ENCODE assay signal across 9 cellular contexts in genomic region chr13:39263033-39263432, GRCh38.
DNase-seq lines count a peak whose midpoint lies in the region; ATAC-seq, FAIRE-seq and TF ChIP-seq lines count a peak whose summit lies in the region.
"Had no signal": no experiment of that assay in that cellular context is flagged by ENCODE, and none has a peak within 500 bp of the region (broad histone marks: within the 10 kb centered on the region; RNA-seq: fewer than 3 reads in every experiment).

No MANE protein-coding gene starts in this region.

- H3K27me3 Mint-ChIP-seq in Caco-2 (ENCODE audit: insufficient read depth, unreplicated experiment) = peaks cover 7% of the 10 kb centered on the region
- peaks cover 8% of the 10 kb centered on the region for H3K27me3 Mint-ChIP-seq in activated naive CD4-positive, alpha-beta T cell treated with anti-CD3 and anti-CD28 coated beads, Interleukin-2, amount 10 ng/mL, durations not matched to agents 7 days and 5 days

- TF ChIP-seq CTCF in Caco-2 (IDR thresholded peaks at IDR 0.05; ENCODE audit: insufficient read depth in 1 of 2, low read depth in 1 of 2, low read length in 1 of 2, severe bottlenecking in 1 of 2, unreplicated experiment in 1 of 2) (peak; percentile 68 to 73), left ventricle myocardium inferior (IDR thresholded peaks at IDR 0.05; ENCODE audit: borderline replicate concordance) (peak; percentile 84)

- H3K27ac Mint-ChIP-seq in Caco-2 (ENCODE audit: unreplicated experiment) = no peak overlapping the region
- no peak overlapping the region for H3K27ac Mint-ChIP-seq in activated naive CD4-positive, alpha-beta T cell treated with anti-CD3 and anti-CD28 coated beads, Interleukin-2, amount 10 ng/mL, durations not matched to agents 7 days and 5 days
- H3K27ac Mint-ChIP-seq: activated B cell treated with CpG ODN at 0.5 μM for 24 hours had no signal

- DNase-seq in Caco-2 (peak; percentile 42 to 64), NCI-H526 (lab: John Stamatoyannopoulos, UW) (peak; percentile 51 to 84), left ventricle myocardium inferior (no peak), small intestine (peak; percentile 59), NCI-H1048 (lab: John Stamatoyannopoulos, UW) (no peak)
- DNase-seq in activated naive CD4-positive, alpha-beta T cell treated with anti-CD3 and anti-CD28 coated beads, Interleukin-2, amount 10 ng/mL, durations not matched to agents 7 days and 5 days = peak; percentile 49
- DNase-seq: activated B cell treated with CpG ODN at 0.5 μM for 24 hours had no signal

- no peaks in the 10 kb centered on the region for H3K9me3 ChIP-seq in Caco-2
- peaks cover 6% of the 10 kb centered on the region for H3K9me3 ChIP-seq in left ventricle myocardium inferior (replicated peaks)
- no peaks in the 10 kb centered on the region for H3K9me3 ChIP-seq in small intestine (ENCODE audit: control insufficient read depth, low read depth)

- WGBS in small intestine, 3 donors = 0 to 9% (median 0%) methylated on average over 1 of the region's 1 CpG

- no peaks in the 10 kb centered on the region for H3K36me3 Mint-ChIP-seq in Caco-2 (ENCODE audit: insufficient read depth, unreplicated experiment)
- H3K36me3 Mint-ChIP-seq in activated naive CD4-positive, alpha-beta T cell treated with anti-CD3 and anti-CD28 coated beads, Interleukin-2, amount 10 ng/mL, durations not matched to agents 7 days and 5 days = no peaks in the 10 kb centered on the region

- H3K36me3 ChIP-seq in Caco-2 (ENCODE audit: control insufficient read depth, insufficient read depth, low read length) = no peaks in the 10 kb centered on the region
- H3K36me3 ChIP-seq in left ventricle myocardium inferior = no peaks in the 10 kb centered on the region
- H3K36me3 ChIP-seq in small intestine (ENCODE audit: control insufficient read depth in 2 of 2, insufficient read depth in 2 of 2, low read length in 2 of 2) = no peaks in the 10 kb centered on the region

- H3K4me1 ChIP-seq in Caco-2 (no peaks in the 10 kb centered on the region), left ventricle myocardium inferior (peaks cover 56% of the 10 kb centered on the region), small intestine (ENCODE audit: control insufficient read depth in 2 of 2, insufficient read depth in 1 of 2, low read depth in 1 of 2, low read length in 1 of 2) (no peaks in the 10 kb centered on the region)

- CTCF ChIA-PET in Caco-2 (lab: Charles Lee) = interaction anchor here (1.2 kb wide), 1 partner anchor 216 kb away, joined by 3 read pairs; no protein-coding TSS in a partner anchor
- CTCF ChIA-PET in activated naive CD4-positive, alpha-beta T cell treated with anti-CD3 and anti-CD28 coated beads, Interleukin-2, amount 10 ng/mL, durations not matched to agents 7 days and 5 days (lab: Charles Lee) = interaction anchor here (4.5 kb wide), 1 partner anchor 118 kb away, joined by 30 read pairs; no protein-coding TSS in a partner anchor

- ATAC-seq in GM19023 (IDR thresholded peaks at IDR 0.05; ENCODE audit: unreplicated experiment) = peak; percentile 79
- peak; percentile 90 for ATAC-seq in HG03280 (IDR thresholded peaks at IDR 0.05; ENCODE audit: unreplicated experiment)

- POLR2A ChIA-PET in Caco-2 (lab: Charles Lee) = no interaction called here

- intact Hi-C loops in Caco-2 (cut with micrococcal nuclease; ENCODE audit: unreplicated experiment) (loop anchor here (1.0 kb wide), 3 partner anchors 118 to 293 kb away; no protein-coding TSS in a partner anchor), left ventricle myocardium inferior (cut with micrococcal nuclease) (loop anchor here (5.0 kb wide), 1 partner anchor 349 kb away; no protein-coding TSS in a partner anchor)

- H3K4me1 Mint-ChIP-seq in Caco-2 (ENCODE audit: low read depth, unreplicated experiment) = no peaks in the 10 kb centered on the region
- peaks cover 2% of the 10 kb centered on the region for H3K4me1 Mint-ChIP-seq in activated naive CD4-positive, alpha-beta T cell treated with anti-CD3 and anti-CD28 coated beads, Interleukin-2, amount 10 ng/mL, durations not matched to agents 7 days and 5 days
- H3K4me1 Mint-ChIP-seq: activated B cell treated with CpG ODN at 0.5 μM for 24 hours had no signal

- H3K9me3 Mint-ChIP-seq in Caco-2 (ENCODE audit: unreplicated experiment) = peaks cover 10% of the 10 kb centered on the region
- H3K9me3 Mint-ChIP-seq in activated naive CD4-positive, alpha-beta T cell treated with anti-CD3 and anti-CD28 coated beads, Interleukin-2, amount 10 ng/mL, durations not matched to agents 7 days and 5 days = no peaks in the 10 kb centered on the region

- H3K4me3 ChIP-seq in Caco-2 (ENCODE audit: low read depth, low read length) (no peak overlapping the region), left ventricle myocardium inferior (no peak overlapping the region), small intestine (ENCODE audit: low read depth in 1 of 2, low read length in 2 of 2) (no peak overlapping the region)

- H3K4me3 Mint-ChIP-seq in Caco-2 (ENCODE audit: unreplicated experiment) = no peak overlapping the region
- H3K4me3 Mint-ChIP-seq in activated naive CD4-positive, alpha-beta T cell treated with anti-CD3 and anti-CD28 coated beads, Interleukin-2, amount 10 ng/mL, durations not matched to agents 7 days and 5 days = no peak overlapping the region
- H3K4me3 Mint-ChIP-seq: activated B cell treated with CpG ODN at 0.5 μM for 24 hours had no signal

- no TSS peak for BruUV-seq in Caco-2 (replicated peaks; lab: Mats Ljungman, UMichigan)

- FAIRE-seq in small intestine (lab: Jason Lieb, UNC) = no peak

- H3K27ac ChIP-seq in left ventricle myocardium inferior (replicated peaks) (peak overlapping the region; percentile 79), small intestine (ENCODE audit: low read depth in 1 of 2, low read length in 1 of 2) (no peak overlapping the region)

- H3K27me3 ChIP-seq in Caco-2 (replicated peaks; ENCODE audit: control insufficient read depth, insufficient read depth, low read length) = no peaks in the 10 kb centered on the region
- no peaks in the 10 kb centered on the region for H3K27me3 ChIP-seq in left ventricle myocardium inferior (ENCODE audit: low read depth)
- no peaks in the 10 kb centered on the region for H3K27me3 ChIP-seq in small intestine (ENCODE audit: control insufficient read depth in 2 of 2, insufficient read depth in 2 of 2, low read length in 2 of 2)

Comparison
In these comparisons a context has a peak if more than half of its experiments do, and no peak if none do; other contexts are left out.
1. DNase-seq: peak in Caco-2 (2 of 2), NCI-H526 (2 of 2), activated naive CD4-positive, alpha-beta T cell treated with anti-CD3 and anti-CD28 coated beads, Interleukin-2, amount 10 ng/mL, durations not matched to agents 7 days and 5 days (single experiment) and small intestine (single experiment); none in left ventricle myocardium inferior (single experiment) and NCI-H1048 (single experiment).